Comparison of ENCODE assay signal across 8 cellular contexts in genomic region chr11:47270331-47271271, GRCh38. TPM values are rescaled to one million over a fixed set of nuclear protein-coding genes. Genes with fewer than 3 reads are reported as not detected.
DNase-seq lines count a peak whose midpoint lies in the region; ATAC-seq and TF ChIP-seq lines count a peak whose summit lies in the region.

No MANE protein-coding gene starts in this region.

- DNase-seq in stimulated activated CD4-positive, alpha-beta T cell treated with anti-CD3 and anti-CD28 coated beads, Interleukin-2, amount 100 ng/mL, for 24 hours, result peak; percentile 37
- DNase-seq in stimulated activated CD4-positive, alpha-beta T cell treated with anti-CD3 and anti-CD28 coated beads, Interleukin-2, amount 100 ng/mL, for 48 hours, result no peak
- DNase-seq in NCI-H748 (lab: John Stamatoyannopoulos, UW; ENCODE audit: unreplicated experiment), result peak; percentile 51
- DNase-seq in activated T-cell treated with anti-CD3 and anti-CD28 coated beads, Interleukin-2, amount 50 U/mL, for 72 hours, result peak; percentile 23 to 24
- DNase-seq in fibroblast of villous mesenchyme (ENCODE audit: low read depth), result peak; percentile 71
- DNase-seq in NCI-H2107 treated with DMSO at 0.1 percent for 48 hours (lab: John Stamatoyannopoulos, UW; ENCODE audit: unreplicated experiment), result no peak

- no peaks in the 10 kb centered on the region for H3K9me3 Mint-ChIP-seq in activated T-cell treated with anti-CD3 and anti-CD28 coated beads, Interleukin-2, amount 50 U/mL, for 72 hours

- no peak overlapping the region for H2AFZ ChIP-seq in neuron (ENCODE audit: low read depth, low read length)

- H3K4me3 ChIP-seq in fibroblast of villous mesenchyme (ENCODE audit: low read depth, low read length), result peak overlapping the region; percentile 79
- peak overlapping the region; percentile 76 for H3K4me3 ChIP-seq in neuron (ENCODE audit: low read length)

- peaks cover 62% of the 10 kb centered on the region for H3K4me1 Mint-ChIP-seq in activated T-cell treated with anti-CD3 and anti-CD28 coated beads, Interleukin-2, amount 50 U/mL, for 72 hours (ENCODE audit: low read depth)

- H3K36me3 Mint-ChIP-seq in activated T-cell treated with anti-CD3 and anti-CD28 coated beads, Interleukin-2, amount 50 U/mL, for 72 hours (ENCODE audit: insufficient read depth in 2 of 2), result peaks cover 1 to 6% of the 10 kb centered on the region in 2 donors

- ATAC-seq in activated T-cell treated with anti-CD3 and anti-CD28 coated beads, Interleukin-2, amount 50 U/mL, for 72 hours (replicated peaks in 1 of 2), result no peak
- no peak for ATAC-seq in HG03095 (IDR thresholded peaks at IDR 0.05; ENCODE audit: unreplicated experiment)

- TF ChIP-seq CTCF in fibroblast of villous mesenchyme (IDR thresholded peaks at IDR 0.05; ENCODE audit: insufficient read depth, low read depth, low read length), result peak; percentile 15

- H3K27me3 ChIP-seq in neuron (ENCODE audit: insufficient read depth, low read length), result no peaks in the 10 kb centered on the region

- H3K4me3 Mint-ChIP-seq in activated T-cell treated with anti-CD3 and anti-CD28 coated beads, Interleukin-2, amount 50 U/mL, for 72 hours, result peak overlapping the region; percentile 82 to 93

- peak overlapping the region; percentile 74 for H3K27ac Mint-ChIP-seq in activated T-cell treated with anti-CD3 and anti-CD28 coated beads, Interleukin-2, amount 50 U/mL, for 72 hours

- peaks cover 13% of the 10 kb centered on the region for H3K36me3 ChIP-seq in neuron (ENCODE audit: insufficient read depth, low read length)

- H3K9me3 ChIP-seq in neuron (ENCODE audit: low read length), result no peaks in the 10 kb centered on the region

- H3K27me3 Mint-ChIP-seq in activated T-cell treated with anti-CD3 and anti-CD28 coated beads, Interleukin-2, amount 50 U/mL, for 72 hours (ENCODE audit: low read depth), result no peaks in the 10 kb centered on the region

- H3K4me1 ChIP-seq in neuron (ENCODE audit: insufficient read depth, low read length), result peaks cover 30% of the 10 kb centered on the region

RNA-seq across cellular contexts. Expression of gene MADD, which starts 0.7 kb away (rescaled TPM):
- 10 to 100 TPM; 68.6 to 73.5 TPM for total RNA-seq in activated T-cell treated with anti-CD3 and anti-CD28 coated beads, Interleukin-2, amount 50 U/mL, for 72 hours
- total RNA-seq in fibroblast of villous mesenchyme, result 20.3 and 27.2 TPM in 2 replicates

RNA-seq across cellular contexts. Expression of gene NR1H3, which starts 12.8 kb away (rescaled TPM):
- 10 to 100 TPM in 1 of 2 donors, 1 to 10 TPM in 1; 8.1 to 16.1 TPM for total RNA-seq in activated T-cell treated with anti-CD3 and anti-CD28 coated beads, Interleukin-2, amount 50 U/mL, for 72 hours
- 16.8 and 39.3 TPM in 2 replicates for total RNA-seq in fibroblast of villous mesenchyme

RNA-seq across cellular contexts. Expression of gene ACP2, which starts 22.0 kb away (rescaled TPM):
- 10 to 100 TPM in 1 of 2 donors, 1 to 10 TPM in 1; 8.8 to 12.8 TPM for total RNA-seq in activated T-cell treated with anti-CD3 and anti-CD28 coated beads, Interleukin-2, amount 50 U/mL, for 72 hours
- total RNA-seq in fibroblast of villous mesenchyme, result 35.4 and 39.0 TPM in 2 replicates

RNA-seq across cellular contexts. Expression of gene DDB2, which starts 55.8 kb away (rescaled TPM):
- total RNA-seq in activated T-cell treated with anti-CD3 and anti-CD28 coated beads, Interleukin-2, amount 50 U/mL, for 72 hours, result 100 to 1,000 TPM; 306 to 397 TPM
- 37.7 and 47.1 TPM in 2 replicates for total RNA-seq in fibroblast of villous mesenchyme

Comparison
In these comparisons a context has a peak if more than half of its experiments do, and no peak if none do; other contexts are left out.
1. DNase-seq: peak in stimulated activated CD4-positive, alpha-beta T cell treated with anti-CD3 and anti-CD28 coated beads, Interleukin-2, amount 100 ng/mL, for 24 hours (2 of 2), NCI-H748 (single experiment), activated T-cell treated with anti-CD3 and anti-CD28 coated beads, Interleukin-2, amount 50 U/mL, for 72 hours (2 of 2) and fibroblast of villous mesenchyme (single experiment); none in stimulated activated CD4-positive, alpha-beta T cell treated with anti-CD3 and anti-CD28 coated beads, Interleukin-2, amount 100 ng/mL, for 48 hours (0 of 2) and NCI-H2107 treated with DMSO at 0.1 percent for 48 hours (single experiment).